ENCODE assay signal across 8 cellular contexts in genomic region chr17:43778337-43779144, GRCh38.
DNase-seq lines count a peak whose midpoint lies in the region; ATAC-seq and TF ChIP-seq lines count a peak whose summit lies in the region.

Gene DUSP3 (minus strand): TSS chr17:43778977. CDS start chr17:43778924, 53 bp downstream.

- H2AFZ ChIP-seq in OCI-LY1 (ENCODE audit: low read length), result peak within 1 kb of the TSS; percentile 75

- H3K4me1 ChIP-seq in BLaER1 treated with 17β-estradiol and CSF1 and Interleukin-3, amounts not matched to agents 10 nM and 100 nM, result peaks cover 15 to 92% (median 83%) of the 10 kb centered on the region in 10 experiments
- H3K4me1 ChIP-seq in OCI-LY1 (ENCODE audit: insufficient read depth, low read length, severe bottlenecking), result peaks cover 10% of the 10 kb centered on the region

- H3K36me3 Mint-ChIP-seq in activated T-cell treated with anti-CD3 and anti-CD28 coated beads, Interleukin-2, amount 50 U/mL, for 24 hours (ENCODE audit: low read depth), result peaks cover 19% of the 10 kb centered on the region

- H3K27ac Mint-ChIP-seq in activated T-cell treated with anti-CD3 and anti-CD28 coated beads, Interleukin-2, amount 50 U/mL, for 24 hours, result peak within 1 kb of the TSS; percentile 89

- peak within 1 kb of the TSS; percentile 76 to 93 (median 86) for H3K4me3 ChIP-seq in BLaER1 treated with 17β-estradiol and CSF1 and Interleukin-3, amounts not matched to agents 10 nM and 100 nM
- peak within 1 kb of the TSS; percentile 94 for H3K4me3 ChIP-seq in OCI-LY1 (ENCODE audit: low read depth, low read length, poor library complexity, severe bottlenecking)

- peaks cover 0 to 5% (median 0%) of the 10 kb centered on the region in 11 experiments; a peak in 2 of 22 replicates for H4K20me1 ChIP-seq in BLaER1 treated with 17β-estradiol and CSF1 and Interleukin-3, amounts not matched to agents 10 nM and 100 nM
- H4K20me1 ChIP-seq in OCI-LY1 (ENCODE audit: insufficient read depth, low read length), result no peaks in the 10 kb centered on the region

- H3K27ac ChIP-seq in BLaER1 treated with 17β-estradiol and CSF1 and Interleukin-3, amounts not matched to agents 10 nM and 100 nM, result peak within 1 kb of the TSS; percentile 66 to 99 (median 92)
- H3K27ac ChIP-seq in OCI-LY1 (ENCODE audit: low read depth, low read length, poor library complexity, severe bottlenecking) (no peak within 1 kb of the TSS), epithelial cell of prostate (peak within 1 kb of the TSS; percentile 86)

- H3K4me3 Mint-ChIP-seq in activated T-cell treated with anti-CD3 and anti-CD28 coated beads, Interleukin-2, amount 50 U/mL, for 24 hours, result peak within 1 kb of the TSS; percentile 83

- H3K27me3 ChIP-seq in BLaER1 treated with 17β-estradiol and CSF1 and Interleukin-3, amounts not matched to agents 10 nM and 100 nM, result peaks cover 0 to 26% (median 5%) of the 10 kb centered on the region in 11 experiments; a peak in 11 of 22 replicates
- H3K27me3 ChIP-seq in OCI-LY1 (ENCODE audit: insufficient read depth, low read length), result peaks cover 8% of the 10 kb centered on the region; the same call in 1 of the 2 replicates

- peaks cover 13 to 41% (median 35%) of the 10 kb centered on the region in 11 experiments for H3K36me3 ChIP-seq in BLaER1 treated with 17β-estradiol and CSF1 and Interleukin-3, amounts not matched to agents 10 nM and 100 nM
- peaks cover 8% of the 10 kb centered on the region; the same call in 1 of the 2 replicates for H3K36me3 ChIP-seq in OCI-LY1 (ENCODE audit: insufficient read depth, low read length)

- H3F3A ChIP-seq in OCI-LY1 (ENCODE audit: insufficient read depth, low read length), result no peaks in the 10 kb centered on the region

- no peaks in the 10 kb centered on the region for H3K9me3 Mint-ChIP-seq in activated T-cell treated with anti-CD3 and anti-CD28 coated beads, Interleukin-2, amount 50 U/mL, for 24 hours

- DNase-seq in HPDE6-E6E7 (ENCODE audit: extremely low spot score) (peak; percentile 90), epithelial cell of prostate (ENCODE audit: low read depth, low spot score) (peak; percentile 53), middle frontal gyrus (ENCODE audit: extremely low spot score, low spot score) (peak; percentile 76)
- DNase-seq in activated T-cell treated with anti-CD3 and anti-CD28 coated beads, Interleukin-2, amount 50 U/mL, for 24 hours, result peak; percentile 86
- peak; percentile 28 to 49 for DNase-seq in stimulated activated CD8-positive, alpha-beta memory T cell treated with anti-CD3 and anti-CD28 coated beads, Interleukin-15, amount 100 ng/mL, for 4 hours (ENCODE audit: low read depth in 2 of 2)

- peak within 1 kb of the TSS; percentile 89 to 99 (median 95) for H3K4me2 ChIP-seq in BLaER1 treated with 17β-estradiol and CSF1 and Interleukin-3, amounts not matched to agents 10 nM and 100 nM
- peak within 1 kb of the TSS; percentile 76 for H3K4me2 ChIP-seq in OCI-LY1 (ENCODE audit: low read length)

- no peaks in the 10 kb centered on the region for H3K9me2 ChIP-seq in OCI-LY1 (ENCODE audit: low read depth, low read length)

- H3K4me1 Mint-ChIP-seq in activated T-cell treated with anti-CD3 and anti-CD28 coated beads, Interleukin-2, amount 50 U/mL, for 24 hours (ENCODE audit: low read depth), result peaks cover 13% of the 10 kb centered on the region

- ATAC-seq in GM19328 (IDR thresholded peaks at IDR 0.05; ENCODE audit: unreplicated experiment), result peak; percentile 82

- H3K9me3 ChIP-seq in BLaER1 treated with 17β-estradiol and CSF1 and Interleukin-3, amounts not matched to agents 10 nM and 100 nM (replicated peaks in 1 of 11), result peaks cover 0 to 14% (median 0%) of the 10 kb centered on the region in 11 experiments; a peak in 10 of 22 replicates
- H3K9me3 ChIP-seq in OCI-LY1 (ENCODE audit: low read length), result no peaks in the 10 kb centered on the region

- H3K9ac ChIP-seq in BLaER1 treated with 17β-estradiol and CSF1 and Interleukin-3, amounts not matched to agents 10 nM and 100 nM, result peak within 1 kb of the TSS; percentile 85 to 100 (median 90)
- peak within 1 kb of the TSS; percentile 90 for H3K9ac ChIP-seq in OCI-LY1 (ENCODE audit: low read length)

- H3K27me3 Mint-ChIP-seq in activated T-cell treated with anti-CD3 and anti-CD28 coated beads, Interleukin-2, amount 50 U/mL, for 24 hours, result peaks cover 42% of the 10 kb centered on the region

- H3K79me2 ChIP-seq in OCI-LY1 (ENCODE audit: insufficient read depth, low read length), result no peaks in the 10 kb centered on the region

- TF ChIP-seq CTCF in OCI-LY1 (IDR thresholded peaks at IDR 0.05; ENCODE audit: low read length), result no peak

Comparison
In these comparisons a context has a peak if more than half of its experiments do, and no peak if none do; other contexts are left out.
1. DNase-seq: peak in every context shown above with its lines; median percentile 90 in HPDE6-E6E7; 86 in activated T-cell treated with anti-CD3 and anti-CD28 coated beads, Interleukin-2, amount 50 U/mL, for 24 hours; 76 in middle frontal gyrus; 53 in epithelial cell of prostate; 38 in stimulated activated CD8-positive, alpha-beta memory T cell treated with anti-CD3 and anti-CD28 coated beads, Interleukin-15, amount 100 ng/mL, for 4 hours.